ENCODE assay signal across 1 cellular context in genomic region chr11:78190871-78191538, GRCh38.
TF ChIP-seq lines count a peak whose summit lies in the region.

No MANE protein-coding gene starts in this region.

TF ChIP-seq in HepG2, 621 proteins besides CTCF, POLR2A, EP300 and RAD21 (continued from another document and continues in another):
- TF ChIP-seq ZFP91 (CRISPR knock-in tag; IDR thresholded peaks at IDR 0.05; ENCODE audit: borderline replicate concordance) = peak; percentile 61
- no peak for TF ChIP-seq GATA4 (IDR thresholded peaks at IDR 0.05; ENCODE audit: borderline replicate concordance, low read depth)
- peak; percentile 27; the same call in 1 of the 2 replicates for TF ChIP-seq ETV5 (CRISPR knock-in tag; IDR thresholded peaks at IDR 0.05; ENCODE audit: borderline replicate concordance)
- TF ChIP-seq CHCHD3 (CRISPR knock-in tag; IDR thresholded peaks at IDR 0.05) = no peak
- no peak for TF ChIP-seq ZNF891 (CRISPR knock-in tag; IDR thresholded peaks at IDR 0.05)
- no peak for TF ChIP-seq ZNF138 (CRISPR knock-in tag; IDR thresholded peaks at IDR 0.05; ENCODE audit: low read depth)
- no peak for TF ChIP-seq ZBTB10 (CRISPR knock-in tag; IDR thresholded peaks at IDR 0.05; ENCODE audit: borderline replicate concordance)
- no peak for TF ChIP-seq CBX2 (IDR thresholded peaks at IDR 0.05; ENCODE audit: low read depth, low read length)
- no peak for TF ChIP-seq CBX2 (CRISPR knock-in tag; IDR thresholded peaks at IDR 0.05; ENCODE audit: low read depth)
- TF ChIP-seq ZFP37 (CRISPR knock-in tag; IDR thresholded peaks at IDR 0.05; ENCODE audit: borderline replicate concordance) = no peak
- TF ChIP-seq ZNF430 (CRISPR knock-in tag; IDR thresholded peaks at IDR 0.05) = no peak
- no peak for TF ChIP-seq ZNF800 (CRISPR knock-in tag; IDR thresholded peaks at IDR 0.05)
- no peak for TF ChIP-seq AGO1 (IDR thresholded peaks at IDR 0.05; ENCODE audit: low read depth, low read length, poor library complexity, severe bottlenecking)
- no peak for TF ChIP-seq MNT (IDR thresholded peaks at IDR 0.05)
- TF ChIP-seq SMAD1 (CRISPR knock-in tag; IDR thresholded peaks at IDR 0.05; ENCODE audit: borderline replicate concordance, low read depth) = no peak
- no peak for TF ChIP-seq FOXK2 (IDR thresholded peaks at IDR 0.05)
- TF ChIP-seq ZNF574 (CRISPR knock-in tag; IDR thresholded peaks at IDR 0.05) = no peak; the same call in 1 of the 2 replicates
- no peak for TF ChIP-seq SNAPC5 (CRISPR knock-in tag; IDR thresholded peaks at IDR 0.05; ENCODE audit: borderline replicate concordance)
- TF ChIP-seq SRF (IDR thresholded peaks at IDR 0.05; ENCODE audit: low read depth, low read length) = no peak
- TF ChIP-seq ZNF143 (CRISPR knock-in tag; IDR thresholded peaks at IDR 0.05) = 0 out of 2 replicates have a peak, but pooled peaks have one; percentile 23
- TF ChIP-seq REL (CRISPR knock-in tag; conservative IDR thresholded peaks at IDR 0.05) = no peak
- no peak for TF ChIP-seq ZBTB21 (CRISPR knock-in tag; IDR thresholded peaks at IDR 0.05)
- no peak for TF ChIP-seq ZNF205 (CRISPR knock-in tag; IDR thresholded peaks at IDR 0.05)
- no peak for TF ChIP-seq SNRNP70 (IDR thresholded peaks at IDR 0.05; ENCODE audit: low read depth, low read length)
- TF ChIP-seq IKZF1 (IDR thresholded peaks at IDR 0.05) = no peak
- no peak for TF ChIP-seq ZNF703 (CRISPR knock-in tag; IDR thresholded peaks at IDR 0.05; ENCODE audit: borderline replicate concordance)
- no peak for TF ChIP-seq ZNF431 (CRISPR knock-in tag; IDR thresholded peaks at IDR 0.05; ENCODE audit: borderline replicate concordance, low read depth)
- peak; percentile 44; the same call in 1 of the 2 replicates for TF ChIP-seq KLF12 (CRISPR knock-in tag; IDR thresholded peaks at IDR 0.05; ENCODE audit: borderline replicate concordance)
- no peak for TF ChIP-seq ATF7 (IDR thresholded peaks at IDR 0.05)
- no peak for TF ChIP-seq ATF7 (CRISPR knock-in tag; IDR thresholded peaks at IDR 0.05)
- no peak for TF ChIP-seq ZNF354B (CRISPR knock-in tag; IDR thresholded peaks at IDR 0.05)
- no peak for TF ChIP-seq ZSCAN22 (CRISPR knock-in tag; IDR thresholded peaks at IDR 0.05)
- TF ChIP-seq SALL2 (CRISPR knock-in tag; IDR thresholded peaks at IDR 0.05) = no peak
- TF ChIP-seq SP2 (CRISPR knock-in tag; IDR thresholded peaks at IDR 0.05) = no peak
- TF ChIP-seq SIN3A (IDR thresholded peaks at IDR 0.05; ENCODE audit: borderline replicate concordance, low read depth, low read length) = peak; percentile 88; the same call in 1 of the 2 replicates
- TF ChIP-seq ZBTB43 (CRISPR knock-in tag; conservative IDR thresholded peaks at IDR 0.05) = no peak
- TF ChIP-seq BRCA1 (CRISPR knock-in tag; IDR thresholded peaks at IDR 0.05) = no peak
- TF ChIP-seq FOXO4 (CRISPR knock-in tag; conservative IDR thresholded peaks at IDR 0.05) = no peak
- no peak for TF ChIP-seq ZNF652 (CRISPR knock-in tag; IDR thresholded peaks at IDR 0.05; ENCODE audit: borderline replicate concordance, low read depth)
- TF ChIP-seq ZKSCAN1 (IDR thresholded peaks at IDR 0.05; ENCODE audit: low read length) = no peak
- no peak for TF ChIP-seq TOPORS (CRISPR knock-in tag; IDR thresholded peaks at IDR 0.05)
- no peak for TF ChIP-seq TSC22D2 (CRISPR knock-in tag; IDR thresholded peaks at IDR 0.05; ENCODE audit: borderline replicate concordance)
- TF ChIP-seq ZMYM2 (CRISPR knock-in tag; IDR thresholded peaks at IDR 0.05) = peak; percentile 49; the same call in 1 of the 2 replicates
- TF ChIP-seq ZNF331 (CRISPR knock-in tag; IDR thresholded peaks at IDR 0.05) = no peak
- no peak for TF ChIP-seq PATZ1 (CRISPR knock-in tag; IDR thresholded peaks at IDR 0.05)
- no peak for TF ChIP-seq GLMP (CRISPR knock-in tag; IDR thresholded peaks at IDR 0.05; ENCODE audit: borderline replicate concordance)
- no peak for TF ChIP-seq GLI4 (CRISPR knock-in tag; IDR thresholded peaks at IDR 0.05; ENCODE audit: borderline replicate concordance)
- TF ChIP-seq ZNF850 (CRISPR knock-in tag; conservative IDR thresholded peaks at IDR 0.05) = no peak
- TF ChIP-seq MAFG (CRISPR knock-in tag; IDR thresholded peaks at IDR 0.05) = no peak
- TF ChIP-seq THYN1 (CRISPR knock-in tag; IDR thresholded peaks at IDR 0.05; ENCODE audit: borderline replicate concordance, low read depth) = no peak
- no peak for TF ChIP-seq TMF1 (CRISPR knock-in tag; IDR thresholded peaks at IDR 0.05; ENCODE audit: low read depth)
